21 cellular contexts compared by ENCODE assay signal in the genomic region with DNA sequence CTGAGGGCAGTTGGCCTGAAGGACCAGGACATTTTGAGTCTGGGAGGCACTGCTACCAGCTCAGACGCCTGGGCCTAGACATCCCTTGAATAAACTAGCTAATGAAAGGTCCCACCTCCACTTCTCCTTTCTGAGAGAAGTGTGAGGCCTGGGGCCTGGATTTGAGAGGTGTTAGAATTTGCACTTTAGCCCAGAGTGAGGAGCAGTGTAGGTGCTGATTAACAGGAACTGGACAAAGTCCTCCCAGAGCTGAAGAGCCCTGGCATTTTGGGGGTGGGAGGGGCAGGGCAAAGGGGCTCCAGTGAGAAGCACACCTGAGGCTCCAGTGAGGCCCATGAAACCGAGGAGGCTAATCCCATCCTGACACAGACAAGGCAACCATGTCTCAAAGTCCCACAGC.
"Had no signal": no experiment of that assay in that cellular context is flagged by ENCODE, and none has a peak within 500 bp of the region (broad histone marks: within the 10 kb centered on the region; RNA-seq: fewer than 3 reads in every experiment).

No MANE protein-coding gene starts in this region.

- H3K27me3 ChIP-seq: suprapubic skin, upper lobe of right lung had no signal

- H3K4me1 ChIP-seq: psoas muscle, suprapubic skin, upper lobe of right lung had no signal

- H3K27me3 Mint-ChIP-seq: activated CD8-positive, alpha-beta memory T cell treated with anti-CD3 and anti-CD28 coated beads, Interleukin-2, amount 10 ng/mL, durations not matched to agents 7 days and 5 days; activated T-cell treated with anti-CD3 and anti-CD28 coated beads, Interleukin-2, amount 50 U/mL, for 24 hours; dendritic cell treated with granulocyte-macrophage colony-stimulating factor and Interleukin-4, amounts not matched to agents 40 ng/mL and 50 ng/mL, for 4 days had no signal

- H3K4me3 Mint-ChIP-seq: activated CD8-positive, alpha-beta memory T cell treated with anti-CD3 and anti-CD28 coated beads, Interleukin-2, amount 10 ng/mL, durations not matched to agents 7 days and 5 days; activated T-cell treated with anti-CD3 and anti-CD28 coated beads, Interleukin-2, amount 50 U/mL, for 24 hours; brain; dendritic cell treated with granulocyte-macrophage colony-stimulating factor and Interleukin-4, amounts not matched to agents 40 ng/mL and 50 ng/mL, for 4 days; endodermal cell; nephron had no signal

- H3K4me1 Mint-ChIP-seq: activated CD8-positive, alpha-beta memory T cell treated with anti-CD3 and anti-CD28 coated beads, Interleukin-2, amount 10 ng/mL, durations not matched to agents 7 days and 5 days; endodermal cell had no signal

- H3K36me3 Mint-ChIP-seq: activated CD8-positive, alpha-beta memory T cell treated with anti-CD3 and anti-CD28 coated beads, Interleukin-2, amount 10 ng/mL, durations not matched to agents 7 days and 5 days; activated naive CD4-positive, alpha-beta T cell treated with anti-CD3 and anti-CD28 coated beads, Interleukin-2, amount 50 U/mL, for 72 hours; brain had no signal

- ATAC-seq: activated CD8-positive, alpha-beta memory T cell treated with anti-CD3 and anti-CD28 coated beads, Interleukin-2, amount 10 ng/mL, durations not matched to agents 7 days and 5 days; activated naive CD4-positive, alpha-beta T cell treated with anti-CD3 and anti-CD28 coated beads, Interleukin-2, amount 50 U/mL, for 72 hours; psoas muscle; stimulated activated naive CD8-positive, alpha-beta T cell treated with anti-CD3 and anti-CD28 coated beads, Interleukin-15, Interleukin-2, amounts not matched to agents 100 U/mL and 50 U/mL, for 24 hours; upper lobe of right lung had no signal

- H3K9me3 Mint-ChIP-seq: activated naive CD4-positive, alpha-beta T cell treated with anti-CD3 and anti-CD28 coated beads, Interleukin-2, amount 50 U/mL, for 72 hours; activated T-cell treated with anti-CD3 and anti-CD28 coated beads, Interleukin-2, amount 50 U/mL, for 24 hours; dendritic cell treated with granulocyte-macrophage colony-stimulating factor and Interleukin-4, amounts not matched to agents 40 ng/mL and 50 ng/mL, for 4 days; endodermal cell; nephron had no signal

- H3K4me3 ChIP-seq: psoas muscle, suprapubic skin, upper lobe of right lung had no signal

- H3K9me3 ChIP-seq: psoas muscle, suprapubic skin, upper lobe of right lung had no signal

- H3K27ac ChIP-seq: psoas muscle, suprapubic skin, upper lobe of right lung had no signal

- H3K36me3 ChIP-seq: suprapubic skin, upper lobe of right lung had no signal

- H3K27ac Mint-ChIP-seq: activated CD8-positive, alpha-beta memory T cell treated with anti-CD3 and anti-CD28 coated beads, Interleukin-2, amount 10 ng/mL, durations not matched to agents 7 days and 5 days; activated naive CD4-positive, alpha-beta T cell treated with anti-CD3 and anti-CD28 coated beads, Interleukin-2, amount 50 U/mL, for 72 hours; activated T-cell treated with anti-CD3 and anti-CD28 coated beads, Interleukin-2, amount 50 U/mL, for 24 hours; brain; endodermal cell had no signal

- DNase-seq: activated CD4-positive, alpha-beta T cell treated with anti-CD3 and anti-CD28 coated beads, Interleukin-2, amount 50 U/mL, for 4 hours; activated CD4-positive, CD25-positive, alpha-beta regulatory T cell treated with anti-CD3 and anti-CD28 coated beads, Interleukin-2, amount 50 U/mL, for 72 hours; activated CD8-positive, alpha-beta memory T cell treated with anti-CD3 and anti-CD28 coated beads, Interleukin-2, amount 10 ng/mL, durations not matched to agents 7 days and 5 days; activated effector memory CD4-positive, alpha-beta T cell treated with Interleukin-2 at 50 U/mL for 16 hours; activated T-cell treated with anti-CD3 and anti-CD28 coated beads, Interleukin-2, amount 50 U/mL, for 24 hours; amniotic stem cell; endodermal cell; erythroblast; hypothalamus; mammary epithelial cell; psoas muscle; stimulated activated CD4-positive, alpha-beta T cell treated with anti-CD3 and anti-CD28 coated beads, Interleukin-4, amount 100 ng/mL, for 1 hour; stimulated activated CD8-positive, alpha-beta memory T cell treated with anti-CD3 and anti-CD28 coated beads, Interleukin-4, amount 100 ng/mL, for 48 hours; stimulated activated naive CD8-positive, alpha-beta T cell treated with anti-CD3 and anti-CD28 coated beads, Interleukin-15, Interleukin-2, amounts not matched to agents 100 U/mL and 50 U/mL, for 24 hours; T-helper 9 cell; upper lobe of right lung had no signal
